29 cellular contexts compared by ENCODE assay signal in genomic region chr13:109995578-109995977, GRCh38.
"Had no signal": no experiment of that assay in that cellular context is flagged by ENCODE, and none has a peak within 500 bp of the region (broad histone marks: within the 10 kb centered on the region; RNA-seq: fewer than 3 reads in every experiment).

No MANE protein-coding gene starts in this region.

- H3K79me2 ChIP-seq: hepatocyte had no signal

- H3K9me3 ChIP-seq: colonic mucosa, esophagus muscularis mucosa, esophagus squamous epithelium, gastrocnemius medialis, gastroesophageal sphincter, heart left ventricle, heart right ventricle had no signal

- H3K4me1 ChIP-seq: colonic mucosa, esophagus muscularis mucosa, esophagus squamous epithelium, gastrocnemius medialis, gastroesophageal sphincter had no signal

- H3K4me3 Mint-ChIP-seq: dendritic cell treated with granulocyte-macrophage colony-stimulating factor and Interleukin-4, amounts not matched to agents 40 ng/mL and 50 ng/mL, for 4 days; effector memory CD8-positive, alpha-beta T cell; endodermal cell had no signal

- H3K27ac Mint-ChIP-seq: dendritic cell treated with granulocyte-macrophage colony-stimulating factor and Interleukin-4, amounts not matched to agents 40 ng/mL and 50 ng/mL, for 4 days; effector memory CD8-positive, alpha-beta T cell; endodermal cell had no signal

- H3K27me3 ChIP-seq: colonic mucosa, esophagus muscularis mucosa, foreskin keratinocyte, gastrocnemius medialis, gastroesophageal sphincter, hepatocyte had no signal

- H3K4me2 ChIP-seq: hepatocyte had no signal

- H2AFZ ChIP-seq: hepatocyte had no signal

- H3K36me3 ChIP-seq: colonic mucosa, esophagus muscularis mucosa, esophagus squamous epithelium, gastrocnemius medialis, gastroesophageal sphincter, heart left ventricle, heart right ventricle had no signal

- H3K4me3 ChIP-seq: colonic mucosa, coronary artery, dorsolateral prefrontal cortex, esophagus muscularis mucosa, esophagus squamous epithelium, gastrocnemius medialis, gastroesophageal sphincter, heart left ventricle, heart right ventricle, hepatocyte had no signal

- FAIRE-seq: endometrium, endothelial cell of umbilical vein, frontal cortex had no signal

- DNase-seq: colonic mucosa; cortex of kidney; dermis blood vessel endothelial cell; dorsolateral prefrontal cortex; effector CD4-positive, alpha-beta T cell; effector CD8-positive, alpha-beta T cell; effector memory CD4-positive, alpha-beta T cell; effector memory CD8-positive, alpha-beta T cell; erythroblast; esophagus squamous epithelium; foreskin fibroblast; foreskin keratinocyte; foreskin melanocyte; gastrocnemius medialis; glutamatergic neuron; head of caudate nucleus; heart left ventricle; heart right ventricle had no signal

- H3K27ac ChIP-seq: colonic mucosa, coronary artery, dorsolateral prefrontal cortex, epithelial cell of prostate, esophagus muscularis mucosa, esophagus squamous epithelium, foreskin keratinocyte, gastrocnemius medialis, gastroesophageal sphincter, heart left ventricle, heart right ventricle, hepatocyte had no signal

- ATAC-seq: effector memory CD8-positive, alpha-beta T cell; esophagus mucosa; foreskin keratinocyte; gastrocnemius medialis; gastroesophageal sphincter; heart left ventricle; heart right ventricle had no signal

- H3K27me3 Mint-ChIP-seq: dendritic cell treated with granulocyte-macrophage colony-stimulating factor and Interleukin-4, amounts not matched to agents 40 ng/mL and 50 ng/mL, for 4 days; effector memory CD8-positive, alpha-beta T cell had no signal
